8 cellular contexts compared by ENCODE assay signal in genomic region chr16:2753523-2754020, GRCh38. TPM values are rescaled to one million over a fixed set of nuclear protein-coding genes. Genes with fewer than 3 reads are reported as not detected.
DNase-seq lines count a peak whose midpoint lies in the region; ATAC-seq and TF ChIP-seq lines count a peak whose summit lies in the region.

No MANE protein-coding gene starts in this region.

- no peak for TF ChIP-seq CTCF in BE2C (IDR thresholded peaks at IDR 0.05; ENCODE audit: low read depth, low read length)

- ATAC-seq in GM19324 (IDR thresholded peaks at IDR 0.05; ENCODE audit: low FRiP score, unreplicated experiment) (no peak), HG03175 (IDR thresholded peaks at IDR 0.05; ENCODE audit: unreplicated experiment) (no peak), GM21619 (IDR thresholded peaks at IDR 0.05; ENCODE audit: unreplicated experiment) (no peak), HG02642 (IDR thresholded peaks at IDR 0.05; ENCODE audit: poor library complexity, unreplicated experiment) (no peak)

- H3K27ac ChIP-seq in cingulate gyrus (ENCODE audit: low read depth, low read length), result peak overlapping the region; percentile 100

- peak overlapping the region; percentile 85 for H3K4me3 ChIP-seq in BE2C (ENCODE audit: low read depth, low read length)
- peak overlapping the region; percentile 76 for H3K4me3 ChIP-seq in mononuclear cell (ENCODE audit: low read length)

- no peak for DNase-seq in BE2C
- peak; percentile 20 for DNase-seq in LHCN-M2 (ENCODE audit: low read depth)

- no peaks in the 10 kb centered on the region for H3K4me1 ChIP-seq in BE2C
- peaks cover 47% of the 10 kb centered on the region for H3K4me1 ChIP-seq in mononuclear cell (ENCODE audit: insufficient read depth, low read length)

- H3K36me3 ChIP-seq in BE2C, result peaks cover 54% of the 10 kb centered on the region

- H3K9me3 ChIP-seq in BE2C (no peaks in the 10 kb centered on the region), mononuclear cell (ENCODE audit: low read depth, low read length) (no peaks in the 10 kb centered on the region)

- no peaks in the 10 kb centered on the region for H3K27me3 ChIP-seq in BE2C
- H3K27me3 ChIP-seq in mononuclear cell (ENCODE audit: insufficient read depth, low read length), result no peaks in the 10 kb centered on the region

RNA-seq across cellular contexts. Expression of gene SRRM2, which starts 1.1 kb away (rescaled TPM):
- polyA plus RNA-seq in BE2C (2012; ENCODE audit: insufficient read depth, insufficient read length, low read depth), result 1,075 TPM
- total RNA-seq in LHCN-M2 (2014; rRNA removed) (66.8 and 84.7 TPM in 2 replicates), mononuclear cell (195 TPM)
- 206 TPM for polyA plus RNA-seq in LHCN-M2 (2012)

RNA-seq across cellular contexts. Expression of gene ELOB, which starts 23.5 kb away (rescaled TPM):
- 2,443 TPM for polyA plus RNA-seq in BE2C (2012; ENCODE audit: insufficient read depth, insufficient read length, low read depth)
- total RNA-seq in LHCN-M2 (2014; rRNA removed), result 454 and 1,311 TPM in 2 replicates
- 933 TPM for polyA plus RNA-seq in LHCN-M2 (2012)
- total RNA-seq in mononuclear cell, result 92.6 TPM

RNA-seq across cellular contexts. Expression of gene PRSS27, which starts 33.5 kb away (rescaled TPM):
- not detected for polyA plus RNA-seq in BE2C (2012; ENCODE audit: insufficient read depth, insufficient read length, low read depth)
- total RNA-seq in LHCN-M2 (2014; rRNA removed), result 1.0 and 1.4 TPM in 2 replicates
- 0.45 TPM for polyA plus RNA-seq in LHCN-M2 (2012)
- total RNA-seq in mononuclear cell, result 0.10 TPM

RNA-seq across cellular contexts. Expression of gene PRSS33, which starts 33.8 kb away (rescaled TPM):
- not detected for polyA plus RNA-seq in BE2C (2012; ENCODE audit: insufficient read depth, insufficient read length, low read depth)
- total RNA-seq in LHCN-M2 (2014; rRNA removed) (not detected in 2 replicates), mononuclear cell (not detected)
- not detected for polyA plus RNA-seq in LHCN-M2 (2012)

RNA-seq across cellular contexts. Expression of gene PRSS41, which starts 44.7 kb away (rescaled TPM):
- polyA plus RNA-seq in BE2C (2012; ENCODE audit: insufficient read depth, insufficient read length, low read depth), result not detected
- total RNA-seq in LHCN-M2 (2014; rRNA removed), result not detected in 2 replicates
- not detected for polyA plus RNA-seq in LHCN-M2 (2012)
- not detected for total RNA-seq in mononuclear cell
